In the genomic region with DNA sequence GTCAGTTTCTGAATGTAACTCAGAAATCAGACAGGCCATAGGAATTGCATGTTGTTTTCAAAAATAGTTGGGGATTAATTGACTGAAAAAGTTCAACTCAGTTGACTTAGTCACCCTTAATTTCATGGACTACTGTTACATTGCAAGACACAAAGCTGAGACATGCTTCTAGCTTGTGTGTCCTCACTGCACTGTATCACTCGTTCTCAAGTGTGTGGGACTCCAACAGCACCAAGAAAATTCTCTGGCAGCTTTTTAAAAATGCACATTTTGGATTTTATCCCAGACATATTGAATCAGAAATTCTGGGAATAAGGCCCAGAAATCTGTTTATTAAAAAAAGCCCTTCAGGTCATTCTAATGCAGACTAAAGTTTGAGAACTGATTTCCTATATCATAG, we compare ENCODE assay signal across 28 cellular contexts.
DNase-seq lines count a peak whose midpoint lies in the region; ATAC-seq and TF ChIP-seq lines count a peak whose summit lies in the region.
"Had no signal": no experiment of that assay in that cellular context is flagged by ENCODE, and none has a peak within 500 bp of the region (broad histone marks: within the 10 kb centered on the region; RNA-seq: fewer than 3 reads in every experiment).

No MANE protein-coding gene starts in this region.

- H3K4me1 ChIP-seq in adipocyte (ENCODE audit: control insufficient read depth, insufficient read depth, low read length) = peaks cover 16% of the 10 kb centered on the region
- no peaks in the 10 kb centered on the region for H3K4me1 ChIP-seq in right lobe of liver
- H3K4me1 ChIP-seq: colonic mucosa, esophagus squamous epithelium, Peyer's patch had no signal

- ATAC-seq in right lobe of liver = no peak
- ATAC-seq: activated T-helper 17 cell treated with anti-CD3 and anti-CD28 coated beads, Interleukin-2, amount 50 U/mL, for 72 hours; left colon; naive thymus-derived CD4-positive, alpha-beta T cell; right cardiac atrium had no signal

- no peak for TF ChIP-seq CTCF in fibroblast of pulmonary artery (IDR thresholded peaks at IDR 0.05; ENCODE audit: low read length, missing control alignments)
- no peak for TF ChIP-seq CTCF in right lobe of liver (IDR thresholded peaks at IDR 0.05)

- H3K9me3 ChIP-seq in adipocyte (ENCODE audit: control insufficient read depth, low read length) = no peaks in the 10 kb centered on the region
- no peaks in the 10 kb centered on the region for H3K9me3 ChIP-seq in right lobe of liver
- H3K9me3 ChIP-seq: colonic mucosa, esophagus squamous epithelium, Peyer's patch had no signal

- DNase-seq in GM03348 (ENCODE audit: low spot score) = peak; percentile 57
- peak; percentile 69 for DNase-seq in adipocyte (ENCODE audit: low read depth)
- peak; percentile 65 for DNase-seq in fibroblast of pulmonary artery (ENCODE audit: low read depth)
- peak; percentile 57 for DNase-seq in superior temporal gyrus (ENCODE audit: extremely low spot score)
- DNase-seq in right lobe of liver = no peak
- no peak for DNase-seq in SIG-M5 (lab: John Stamatoyannopoulos, UW)
- no peak for DNase-seq in HPDE6-E6E7 (ENCODE audit: extremely low spot score)
- DNase-seq: activated CD4-positive, alpha-beta T cell treated with anti-CD3 and anti-CD28 coated beads, Interleukin-2, amount 10 ng/mL, durations not matched to agents 7 days and 5 days; AML-193; colonic mucosa; DMS79 treated with DMSO at 0.1 percent for 48 hours; endodermal cell; esophagus squamous epithelium; GOT3; head of caudate nucleus; left colon; mesendoderm; naive thymus-derived CD4-positive, alpha-beta T cell; NCI-H1105 treated with DMSO at 0.1 percent for 48 hours; NCI-H2107; NCI-H510A; NK-92 treated with Interleukin-12 subunit alpha and Interleukin-12 subunit beta, amount 100 ng/mL, for 24 hours; Peyer's patch; right cardiac atrium; stimulated activated CD4-positive, alpha-beta T cell treated with anti-CD3 and anti-CD28 coated beads, Interleukin-15, amount 100 ng/mL, for 24 hours; stimulated activated CD8-positive, alpha-beta memory T cell treated with anti-CD3 and anti-CD28 coated beads, Interleukin-4, amount 100 ng/mL, for 48 hours; T-helper 2 cell had no signal

- H3K4me3 ChIP-seq in adipocyte (ENCODE audit: low read length) (no peak overlapping the region), fibroblast of pulmonary artery (replicated peaks; ENCODE audit: low read depth, low read length) (no peak overlapping the region), right lobe of liver (no peak overlapping the region)
- H3K4me3 ChIP-seq: colonic mucosa, esophagus squamous epithelium, Peyer's patch had no signal

- no peak overlapping the region for H3K9ac ChIP-seq in adipocyte (ENCODE audit: low read length)

- no peak for TF ChIP-seq POLR2A in right lobe of liver (IDR thresholded peaks at IDR 0.05)

- H3K36me3 ChIP-seq in adipocyte (ENCODE audit: control insufficient read depth, insufficient read depth, low read length, severe bottlenecking) (no peaks in the 10 kb centered on the region), right lobe of liver (no peaks in the 10 kb centered on the region)
- H3K36me3 ChIP-seq: colonic mucosa, esophagus squamous epithelium, Peyer's patch had no signal

- no peak overlapping the region for H3K27ac ChIP-seq in right lobe of liver
- H3K27ac ChIP-seq: colonic mucosa, esophagus squamous epithelium, Peyer's patch had no signal

- intact Hi-C loops in right lobe of liver (cut with DNase I) = no loop called here

- H3K27me3 ChIP-seq in adipocyte (replicated peaks; ENCODE audit: control insufficient read depth, insufficient read depth, low read length) (no peaks in the 10 kb centered on the region), right lobe of liver (no peaks in the 10 kb centered on the region)
- H3K27me3 ChIP-seq: colonic mucosa, esophagus squamous epithelium, Peyer's patch had no signal

- WGBS in right lobe of liver (ENCODE audit: insufficient coverage, low coverage, low lambda C conversion rate, missing lambda C conversion rate) = 25% methylated on average over 1 of the region's 1 CpG

Comparison
In these comparisons a context has a peak if more than half of its experiments do, and no peak if none do; other contexts are left out.
1. DNase-seq: peak in GM03348 (single experiment), adipocyte (single experiment), fibroblast of pulmonary artery (single experiment) and superior temporal gyrus (single experiment); none in right lobe of liver (0 of 3), SIG-M5 (single experiment) and HPDE6-E6E7 (single experiment).